Comparison of ENCODE assay signal across 8 cellular contexts in genomic region chr11:1946812-1947480, GRCh38. TPM values are rescaled to one million over a fixed set of nuclear protein-coding genes. Genes with fewer than 3 reads are reported as not detected.
DNase-seq lines count a peak whose midpoint lies in the region; ATAC-seq and TF ChIP-seq lines count a peak whose summit lies in the region.

MRPL23 (plus strand) TSS chr11:1947332; CDS start chr11:1947363, 31 bp downstream.

- H3K9me3 Mint-ChIP-seq in WTC11: no peaks in the 10 kb centered on the region

- 1% methylated on average over 20 of the region's 85 CpGs; no CpG with 5 or more reads in 3 of the 4 donors for WGBS in heart left ventricle, 4 donors

- peaks cover 3% of the 10 kb centered on the region for H3K4me1 Mint-ChIP-seq in WTC11

- peaks cover 0 to 14% (median 0%) of the 10 kb centered on the region in 12 donors for H3K4me1 ChIP-seq in heart left ventricle

- H3K4me3 ChIP-seq in heart left ventricle: no peak within 1 kb of the TSS

- no peak for DNase-seq in WTC11 (ENCODE audit: low spot score)
- peak in 2 of 5 donors; percentile 10 to 45 for DNase-seq in heart left ventricle
- peak in 2 of 3 experiments; percentile 24 to 40 for DNase-seq in stimulated activated CD4-positive, alpha-beta T cell treated with anti-CD3 and anti-CD28 coated beads, TNF-alpha, amount 100 ng/mL, for 24 hours (ENCODE audit: low read depth in 3 of 3)
- no peak for DNase-seq in NCI-H526 treated with DMSO at 0.1 percent for 48 hours (lab: John Stamatoyannopoulos, UW)
- DNase-seq in NCI-H187 treated with DMSO at 0.1 percent for 48 hours (lab: John Stamatoyannopoulos, UW): no peak
- no peak for DNase-seq in NOMO-1 treated with dmso at 0.1 percent for 144 hours (lab: John Stamatoyannopoulos, UW; ENCODE audit: unreplicated experiment)
- no peak for DNase-seq in OCI-M1 (lab: John Stamatoyannopoulos, UW)

- no peaks in the 10 kb centered on the region for H3K36me3 ChIP-seq in heart left ventricle

- H3K9me3 ChIP-seq in heart left ventricle: no peaks in the 10 kb centered on the region

- no peaks in the 10 kb centered on the region for H3K27me3 ChIP-seq in heart left ventricle

- no peak for TF ChIP-seq CTCF in WTC11 (IDR thresholded peaks at IDR 0.05)
- TF ChIP-seq CTCF in heart left ventricle (IDR thresholded peaks at IDR 0.05): no peak

- TF ChIP-seq POLR2A in heart left ventricle (IDR thresholded peaks at IDR 0.05): no peak

- H3K27ac ChIP-seq in heart left ventricle: no peak within 1 kb of the TSS

- no peaks in the 10 kb centered on the region for H3K27me3 Mint-ChIP-seq in WTC11 (ENCODE audit: low read depth)

- H3K27ac Mint-ChIP-seq in WTC11: no peak within 1 kb of the TSS

- intact Hi-C loops in heart left ventricle (cut with DNase I): loop anchor here in 1 of 10 donors (10.0 kb wide), 1 partner anchor 52 kb away; the partner anchor contains the start of gene PRR33

- peak; percentile 62 for ATAC-seq in GM21529 (IDR thresholded peaks at IDR 0.05; ENCODE audit: unreplicated experiment)
- peak; percentile 27 for ATAC-seq in WTC11
- peak in 3 of 4 donors; percentile 25 to 66 (median 65) for ATAC-seq in heart left ventricle

- POLR2A ChIA-PET in WTC11 (lab: Charles Lee): no interaction called here

- no peaks in the 10 kb centered on the region for H3K36me3 Mint-ChIP-seq in WTC11

- CTCF ChIA-PET in WTC11 (lab: Charles Lee): interaction anchor here (0.6 to 4.7 kb wide), 15 partner anchors 9 to 294 kb away, joined by 3 to 62 read pairs (median 9); partner anchors contain the start of gene H19

- no peak within 1 kb of the TSS for H3K4me3 Mint-ChIP-seq in WTC11

TF ChIP-seq in WTC11, 78 proteins besides CTCF, POLR2A, EP300 and RAD21:
- TF ChIP-seq, protein P1, sequence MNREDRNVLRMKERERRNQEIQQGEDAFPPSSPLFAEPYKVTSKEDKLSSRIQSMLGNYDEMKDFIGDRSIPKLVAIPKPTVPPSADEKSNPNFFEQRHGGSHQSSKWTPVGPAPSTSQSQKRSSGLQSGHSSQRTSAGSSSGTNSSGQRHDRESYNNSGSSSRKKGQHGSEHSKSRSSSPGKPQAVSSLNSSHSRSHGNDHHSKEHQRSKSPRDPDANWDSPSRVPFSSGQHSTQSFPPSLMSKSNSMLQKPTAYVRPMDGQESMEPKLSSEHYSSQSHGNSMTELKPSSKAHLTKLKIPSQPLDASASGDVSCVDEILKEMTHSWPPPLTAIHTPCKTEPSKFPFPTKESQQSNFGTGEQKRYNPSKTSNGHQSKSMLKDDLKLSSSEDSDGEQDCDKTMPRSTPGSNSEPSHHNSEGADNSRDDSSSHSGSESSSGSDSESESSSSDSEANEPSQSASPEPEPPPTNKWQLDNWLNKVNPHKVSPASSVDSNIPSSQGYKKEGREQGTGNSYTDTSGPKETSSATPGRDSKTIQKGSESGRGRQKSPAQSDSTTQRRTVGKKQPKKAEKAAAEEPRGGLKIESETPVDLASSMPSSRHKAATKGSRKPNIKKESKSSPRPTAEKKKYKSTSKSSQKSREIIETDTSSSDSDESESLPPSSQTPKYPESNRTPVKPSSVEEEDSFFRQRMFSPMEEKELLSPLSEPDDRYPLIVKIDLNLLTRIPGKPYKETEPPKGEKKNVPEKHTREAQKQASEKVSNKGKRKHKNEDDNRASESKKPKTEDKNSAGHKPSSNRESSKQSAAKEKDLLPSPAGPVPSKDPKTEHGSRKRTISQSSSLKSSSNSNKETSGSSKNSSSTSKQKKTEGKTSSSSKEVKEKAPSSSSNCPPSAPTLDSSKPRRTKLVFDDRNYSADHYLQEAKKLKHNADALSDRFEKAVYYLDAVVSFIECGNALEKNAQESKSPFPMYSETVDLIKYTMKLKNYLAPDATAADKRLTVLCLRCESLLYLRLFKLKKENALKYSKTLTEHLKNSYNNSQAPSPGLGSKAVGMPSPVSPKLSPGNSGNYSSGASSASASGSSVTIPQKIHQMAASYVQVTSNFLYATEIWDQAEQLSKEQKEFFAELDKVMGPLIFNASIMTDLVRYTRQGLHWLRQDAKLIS (CRISPR knock-in tag; IDR thresholded peaks at IDR 0.05; ENCODE audit: borderline replicate concordance): no peak
- no peak for TF ChIP-seq ZNF671 (CRISPR knock-in tag; IDR thresholded peaks at IDR 0.05)
- TF ChIP-seq ZNF232 (CRISPR knock-in tag; IDR thresholded peaks at IDR 0.05): no peak
- no peak for TF ChIP-seq MYBL2 (CRISPR knock-in tag; IDR thresholded peaks at IDR 0.05)
- no peak for TF ChIP-seq SMAD4 (CRISPR knock-in tag; IDR thresholded peaks at IDR 0.05)
- no peak for TF ChIP-seq RORB (CRISPR knock-in tag; IDR thresholded peaks at IDR 0.05)
- TF ChIP-seq ESRRA (CRISPR knock-in tag; IDR thresholded peaks at IDR 0.05; ENCODE audit: borderline replicate concordance): no peak
- TF ChIP-seq, protein P2, sequence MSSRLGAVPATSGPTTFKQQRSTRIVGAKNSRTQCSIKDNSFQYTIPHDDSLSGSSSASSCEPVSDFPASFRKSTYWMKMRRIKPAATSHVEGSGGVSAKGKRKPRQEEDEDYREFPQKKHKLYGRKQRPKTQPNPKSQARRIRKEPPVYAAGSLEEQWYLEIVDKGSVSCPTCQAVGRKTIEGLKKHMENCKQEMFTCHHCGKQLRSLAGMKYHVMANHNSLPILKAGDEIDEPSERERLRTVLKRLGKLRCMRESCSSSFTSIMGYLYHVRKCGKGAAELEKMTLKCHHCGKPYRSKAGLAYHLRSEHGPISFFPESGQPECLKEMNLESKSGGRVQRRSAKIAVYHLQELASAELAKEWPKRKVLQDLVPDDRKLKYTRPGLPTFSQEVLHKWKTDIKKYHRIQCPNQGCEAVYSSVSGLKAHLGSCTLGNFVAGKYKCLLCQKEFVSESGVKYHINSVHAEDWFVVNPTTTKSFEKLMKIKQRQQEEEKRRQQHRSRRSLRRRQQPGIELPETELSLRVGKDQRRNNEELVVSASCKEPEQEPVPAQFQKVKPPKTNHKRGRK (CRISPR knock-in tag; IDR thresholded peaks at IDR 0.05; ENCODE audit: borderline replicate concordance): no peak
- TF ChIP-seq, protein P3, sequence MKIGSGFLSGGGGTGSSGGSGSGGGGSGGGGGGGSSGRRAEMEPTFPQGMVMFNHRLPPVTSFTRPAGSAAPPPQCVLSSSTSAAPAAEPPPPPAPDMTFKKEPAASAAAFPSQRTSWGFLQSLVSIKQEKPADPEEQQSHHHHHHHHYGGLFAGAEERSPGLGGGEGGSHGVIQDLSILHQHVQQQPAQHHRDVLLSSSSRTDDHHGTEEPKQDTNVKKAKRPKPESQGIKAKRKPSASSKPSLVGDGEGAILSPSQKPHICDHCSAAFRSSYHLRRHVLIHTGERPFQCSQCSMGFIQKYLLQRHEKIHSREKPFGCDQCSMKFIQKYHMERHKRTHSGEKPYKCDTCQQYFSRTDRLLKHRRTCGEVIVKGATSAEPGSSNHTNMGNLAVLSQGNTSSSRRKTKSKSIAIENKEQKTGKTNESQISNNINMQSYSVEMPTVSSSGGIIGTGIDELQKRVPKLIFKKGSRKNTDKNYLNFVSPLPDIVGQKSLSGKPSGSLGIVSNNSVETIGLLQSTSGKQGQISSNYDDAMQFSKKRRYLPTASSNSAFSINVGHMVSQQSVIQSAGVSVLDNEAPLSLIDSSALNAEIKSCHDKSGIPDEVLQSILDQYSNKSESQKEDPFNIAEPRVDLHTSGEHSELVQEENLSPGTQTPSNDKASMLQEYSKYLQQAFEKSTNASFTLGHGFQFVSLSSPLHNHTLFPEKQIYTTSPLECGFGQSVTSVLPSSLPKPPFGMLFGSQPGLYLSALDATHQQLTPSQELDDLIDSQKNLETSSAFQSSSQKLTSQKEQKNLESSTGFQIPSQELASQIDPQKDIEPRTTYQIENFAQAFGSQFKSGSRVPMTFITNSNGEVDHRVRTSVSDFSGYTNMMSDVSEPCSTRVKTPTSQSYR (CRISPR knock-in tag; IDR thresholded peaks at IDR 0.05): no peak

RNA-seq across cellular contexts. Expression of gene MRPL23, which starts in this region (rescaled TPM):
- total RNA-seq in WTC11 (2021) (59.4 to 73.0 TPM (median 61.0 TPM) in 3 replicates), heart left ventricle (100 to 1,000 TPM in 2 of 9 donors, 10 to 100 TPM in 7; 44.0 to 183 (median 76.1) TPM)
- polyA plus RNA-seq in heart left ventricle: 100 to 1,000 TPM; 141 to 183 TPM

Comparison
In these comparisons a context has a peak if more than half of its experiments do, and no peak if none do; other contexts are left out.
1. DNase-seq: peak in stimulated activated CD4-positive, alpha-beta T cell treated with anti-CD3 and anti-CD28 coated beads, TNF-alpha, amount 100 ng/mL, for 24 hours (2 of 3); none in WTC11 (single experiment), NCI-H526 treated with DMSO at 0.1 percent for 48 hours (single experiment), NCI-H187 treated with DMSO at 0.1 percent for 48 hours (single experiment), NOMO-1 treated with dmso at 0.1 percent for 144 hours (single experiment) and OCI-M1 (single experiment).
2. Peak in every context shown above with its lines, with median percentiles within 50 percentile points of each other: ATAC-seq.